ENCODE assay signal across 12 cellular contexts in the genomic region with DNA sequence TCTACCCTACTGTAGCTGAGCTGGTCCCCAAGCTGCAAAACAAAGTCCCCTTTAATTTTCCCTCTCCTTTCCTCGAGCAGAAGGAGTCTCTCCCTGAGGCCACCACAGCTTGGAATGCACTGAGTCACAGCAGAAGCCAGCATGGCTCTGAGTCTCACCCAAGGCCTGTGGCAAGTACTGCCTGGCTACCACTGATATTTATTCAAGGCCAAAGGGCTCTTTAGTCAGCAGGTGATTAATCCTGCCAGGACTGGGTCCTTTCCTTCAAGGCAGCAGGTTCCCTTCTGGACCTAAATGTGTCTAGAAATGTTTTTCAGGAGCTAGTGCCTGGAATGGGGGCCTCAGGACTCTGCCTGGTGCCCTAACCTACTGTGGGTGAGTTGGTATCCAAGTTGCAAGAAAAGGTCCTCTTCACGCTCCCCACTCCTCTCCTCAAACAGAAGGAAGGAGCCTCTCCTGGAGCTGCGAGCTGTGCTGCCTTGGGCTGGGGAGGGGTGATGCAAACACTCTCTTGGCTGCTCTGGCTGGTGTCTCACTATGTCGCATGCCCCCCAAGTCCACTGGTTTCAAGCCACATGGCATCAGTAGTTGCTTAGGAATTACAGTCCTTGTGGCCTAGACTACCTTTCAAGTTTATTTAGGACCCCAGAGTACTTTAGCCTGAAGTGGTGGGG. TPM values are rescaled to one million over a fixed set of nuclear protein-coding genes. Genes with fewer than 3 reads are reported as not detected.
DNase-seq lines count a peak whose midpoint lies in the region; ATAC-seq, FAIRE-seq and TF ChIP-seq lines count a peak whose summit lies in the region.
"Had no signal": no experiment of that assay in that cellular context is flagged by ENCODE, and none has a peak within 500 bp of the region (broad histone marks: within the 10 kb centered on the region; RNA-seq: fewer than 3 reads in every experiment).

No MANE protein-coding gene starts in this region.

- peaks cover 22% of the 10 kb centered on the region for H3K9me3 Mint-ChIP-seq in MCF 10A (ENCODE audit: unreplicated experiment)

- TF ChIP-seq RAD21 in A549 (conservative IDR thresholded peaks at IDR 0.05 in 1 of 2, IDR thresholded peaks at IDR 0.05 in 1 of 2): no peak

- no peaks in the 10 kb centered on the region for H3K36me3 Mint-ChIP-seq in MCF 10A (ENCODE audit: insufficient read depth, unreplicated experiment)

- no peaks in the 10 kb centered on the region for H3K36me3 ChIP-seq in left lung
- H3K36me3 ChIP-seq: BLaER1 treated with 17β-estradiol and CSF1 and Interleukin-3, amounts not matched to agents 10 nM and 100 nM; gastroesophageal sphincter had no signal

- no peak overlapping the region for H3K4me3 ChIP-seq in A549
- H3K4me3 ChIP-seq in HFF-Myc (replicated peaks; ENCODE audit: low read depth, low read length): no peak overlapping the region
- no peak overlapping the region for H3K4me3 ChIP-seq in left lung
- H3K4me3 ChIP-seq: BLaER1 treated with 17β-estradiol and CSF1 and Interleukin-3, amounts not matched to agents 10 nM and 100 nM; gastroesophageal sphincter had no signal

- CTCF ChIA-PET in A549 (lab: Yijun Ruan, JAX) (interaction anchor here (0.7 kb wide), 1 partner anchor 20 kb away, joined by 3 read pairs; no protein-coding TSS in a partner anchor), MCF 10A (lab: Yijun Ruan, JAX) (interaction anchor here (0.6 to 0.9 kb wide), 2 partner anchors 28 to 268 kb away, joined by 3 to 4 read pairs; no protein-coding TSS in a partner anchor)

- no peak for TF ChIP-seq POLR2A in A549 (IDR thresholded peaks at IDR 0.05; ENCODE audit: low read length)

- no peak for TF ChIP-seq EP300 in A549 (IDR thresholded peaks at IDR 0.05)

- BruUV-seq in MCF 10A (replicated peaks; lab: Mats Ljungman, UMichigan): no TSS peak

- H3K4me1 Mint-ChIP-seq in MCF 10A (ENCODE audit: insufficient read depth, unreplicated experiment): peaks cover 29% of the 10 kb centered on the region

- TF ChIP-seq CTCF in A549 (IDR thresholded peaks at IDR 0.05) (no peak), HFF-Myc (IDR thresholded peaks at IDR 0.05; ENCODE audit: low read depth, low read length, missing control alignments) (no peak), MCF 10A (IDR thresholded peaks at IDR 0.05; ENCODE audit: unreplicated experiment) (no peak), left lung (IDR thresholded peaks at IDR 0.05) (no peak)

- H3K4me2 ChIP-seq in A549: peak overlapping the region; percentile 60

- 32% methylated on average over 4 of the region's 4 CpGs for whole genome bisulfite sequencing in A549 (ENCODE audit: missing lambda C conversion rate)

- H3K9me3 ChIP-seq in A549: peaks cover 13% of the 10 kb centered on the region
- peaks cover 0 to 22% of the 10 kb centered on the region in 2 donors for H3K9me3 ChIP-seq in left lung

- POLR2A ChIA-PET in A549 (lab: Yijun Ruan, JAX): interaction anchor here (0.9 kb wide), 1 partner anchor 10 kb away, joined by 3 read pairs; no protein-coding TSS in a partner anchor
- POLR2A ChIA-PET in MCF 10A (lab: Yijun Ruan, JAX): interaction anchor here (0.6 to 1.6 kb wide), 6 partner anchors 20 to 263 kb away, joined by 3 to 5 read pairs (median 4); no protein-coding TSS in a partner anchor

- H3K27me3 Mint-ChIP-seq in MCF 10A (ENCODE audit: insufficient read depth, unreplicated experiment): no peaks in the 10 kb centered on the region

- peak; percentile 95 to 96 for ATAC-seq in A549
- peak; percentile 96 for ATAC-seq in left lung
- ATAC-seq in HG03342 (IDR thresholded peaks at IDR 0.05; ENCODE audit: unreplicated experiment): no peak
- ATAC-seq: activated CD4-positive, CD25-positive, alpha-beta regulatory T cell treated with anti-CD3 and anti-CD28 coated beads, Interleukin-2, amount 50 U/mL, for 24 hours; gastroesophageal sphincter had no signal

- H3K27ac Mint-ChIP-seq in MCF 10A (ENCODE audit: low read depth, unreplicated experiment): peak overlapping the region; percentile 93

- H3K4me3 Mint-ChIP-seq in MCF 10A (ENCODE audit: unreplicated experiment): peak overlapping the region; percentile 16

- no peak for FAIRE-seq in A549 (lab: Jason Lieb, UNC)

- H3K27me3 ChIP-seq in left lung: no peaks in the 10 kb centered on the region
- H3K27me3 ChIP-seq: BLaER1 treated with 17β-estradiol and CSF1 and Interleukin-3, amounts not matched to agents 10 nM and 100 nM; gastroesophageal sphincter had no signal

- DNase-seq in A549 (ENCODE audit: low read depth in 1 of 2, low spot score in 1 of 2) (peak in 1 of 2 experiments; percentile 64), HFF-Myc (ENCODE audit: extremely low read depth, low read depth) (peak; percentile 20), MCF 10A (ENCODE audit: unreplicated experiment) (peak; percentile 87), left lung (no peak), dedifferentiated amniotic fluid mesenchymal stem cell (ENCODE audit: extremely low spot score) (no peak), AG08396 (ENCODE audit: low spot score) (no peak), NCI-H1417 (lab: John Stamatoyannopoulos, UW) (no peak)
- DNase-seq: NCI-H1105 had no signal

- H3K27ac ChIP-seq in A549: peak overlapping the region; percentile 82 to 90
- no peak overlapping the region for H3K27ac ChIP-seq in left lung
- H3K27ac ChIP-seq: BLaER1 treated with 17β-estradiol and CSF1 and Interleukin-3, amounts not matched to agents 10 nM and 100 nM; gastroesophageal sphincter had no signal

- H3K4me1 ChIP-seq in A549: peaks cover 24% of the 10 kb centered on the region
- H3K4me1 ChIP-seq in left lung: no peaks in the 10 kb centered on the region

- intact Hi-C loops in MCF 10A (cut with micrococcal nuclease) (no loop called here), left lung (cut with DNase I) (no loop called here)

TF ChIP-seq in A549, 52 proteins besides CTCF, POLR2A, EP300 and RAD21:
- TF ChIP-seq JUNB (IDR thresholded peaks at IDR 0.05) (peak; percentile 57), CHD2 (IDR thresholded peaks at IDR 0.05; ENCODE audit: low read length, partially characterized antibody) (no peak), FOSL2 (IDR thresholded peaks at IDR 0.05) (peak; percentile 50; the same call in 1 of the 2 replicates), FOSL2 (CRISPR knock-in tag; IDR thresholded peaks at IDR 0.05) (peak; percentile 68)
- TF ChIP-seq, protein P1, sequence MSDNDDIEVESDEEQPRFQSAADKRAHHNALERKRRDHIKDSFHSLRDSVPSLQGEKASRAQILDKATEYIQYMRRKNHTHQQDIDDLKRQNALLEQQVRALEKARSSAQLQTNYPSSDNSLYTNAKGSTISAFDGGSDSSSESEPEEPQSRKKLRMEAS (IDR thresholded peaks at IDR 0.05): peak; percentile 52; the same call in 1 of the 2 replicates

RNA-seq across cellular contexts. Expression of a gene that starts 53.4 kb away (rescaled TPM):
- polyA plus RNA-seq in A549 (2011; rRNA removed) (not detected in 2 replicates), A549 (2017; fragmentation: RNase III; extraction: RNeasy Plus Mini Kit Qiagen cat#74134 plus additional on column Dnase treatment) (not detected in 3 replicates)
- not detected in 2 replicates for polyA plus RNA-seq in A549 (2012; cell fraction: cytosol; rRNA removed)
- polyA plus RNA-seq in A549 (2012; cell fraction: nucleus; rRNA removed): not detected in 2 replicates
- polyA minus RNA-seq in A549 (2011; rRNA and poly(A)+ RNA removed): not detected in 2 replicates
- total RNA-seq in MCF 10A (2022) (not detected in 2 replicates), left lung (1 to 10 TPM; 1.3 to 2.4 TPM)

Comparison
In these comparisons a context has a peak if more than half of its experiments do, and no peak if none do; other contexts are left out.
1. DNase-seq: peak in HFF-Myc (single experiment) and MCF 10A (single experiment); none in left lung (0 of 2), dedifferentiated amniotic fluid mesenchymal stem cell (single experiment), AG08396 (single experiment) and NCI-H1417 (0 of 3).
2. H3K27ac ChIP-seq: peak in A549 (2 of 2); none in left lung (0 of 2).